17 cellular contexts compared by ENCODE assay signal in the genomic region with DNA sequence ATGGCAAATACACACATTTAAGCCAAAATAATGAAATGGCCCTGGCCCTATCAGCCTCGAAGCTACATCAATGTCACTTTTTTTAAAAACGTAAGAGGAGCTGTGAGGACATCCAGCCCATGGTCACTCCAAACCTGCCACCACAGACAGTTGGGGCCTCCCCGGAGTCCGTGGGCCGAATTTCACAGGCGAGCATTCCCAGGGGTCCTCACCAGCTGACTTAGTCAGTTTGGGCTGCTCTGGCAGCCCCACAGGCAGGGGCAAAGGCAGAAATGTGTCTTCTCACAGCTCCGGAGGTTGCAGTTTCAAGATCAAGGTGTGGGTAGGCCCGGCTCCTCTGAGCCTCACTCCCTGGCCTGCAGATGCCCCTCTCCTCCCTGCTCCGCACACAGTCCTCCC. TPM values are rescaled to one million over a fixed set of nuclear protein-coding genes. Genes with fewer than 3 reads are reported as not detected.
DNase-seq lines count a peak whose midpoint lies in the region; ATAC-seq and TF ChIP-seq lines count a peak whose summit lies in the region.
"Had no signal": no experiment of that assay in that cellular context is flagged by ENCODE, and none has a peak within 500 bp of the region (broad histone marks: within the 10 kb centered on the region; RNA-seq: fewer than 3 reads in every experiment).

No MANE protein-coding gene starts in this region.

- H3K4me3 ChIP-seq in BLaER1 (no peak overlapping the region), DND-41 (ENCODE audit: low read depth in 1 of 2, low read length in 2 of 2) (no peak overlapping the region), mesenchymal stem cell (ENCODE audit: insufficient read depth in 1 of 2, low read depth in 1 of 2, low read length in 2 of 2) (no peak overlapping the region), aorta (ENCODE audit: low read length in 2 of 2) (no peak overlapping the region)

- peak overlapping the region; percentile 44 for H3K27ac ChIP-seq in BLaER1
- H3K27ac ChIP-seq in DND-41 (ENCODE audit: low read length), result peak overlapping the region; percentile 94
- no peak overlapping the region for H3K27ac ChIP-seq in mesenchymal stem cell (ENCODE audit: low read length, poor library complexity, severe bottlenecking)
- no peak overlapping the region for H3K27ac ChIP-seq in aorta (ENCODE audit: low read depth in 1 of 2, low read length in 2 of 2)
- H3K27ac ChIP-seq: C4-2B had no signal

- intact Hi-C loops in aorta (cut with DNase I), result no loop called here

- no peaks in the 10 kb centered on the region for H4K20me1 ChIP-seq in BLaER1
- no peaks in the 10 kb centered on the region for H4K20me1 ChIP-seq in DND-41 (ENCODE audit: insufficient read depth, low read length)

- H3K79me2 ChIP-seq in DND-41 (ENCODE audit: insufficient read depth, low read length), result no peaks in the 10 kb centered on the region

- peak overlapping the region; percentile 8; the same call in 1 of the 2 replicates for H3K9ac ChIP-seq in BLaER1
- peak overlapping the region; percentile 4; the same call in 1 of the 2 replicates for H3K9ac ChIP-seq in DND-41 (ENCODE audit: low read depth, low read length)
- no peak overlapping the region for H3K9ac ChIP-seq in mesenchymal stem cell (ENCODE audit: low read length)

- H2AFZ ChIP-seq in DND-41 (ENCODE audit: low read depth, low read length) (no peak overlapping the region), mesenchymal stem cell (ENCODE audit: low read depth, low read length) (no peak overlapping the region)

- no peak overlapping the region for H3K23ac ChIP-seq in mesenchymal stem cell (ENCODE audit: low read length in 2 of 2)

- DNase-seq in DND-41 (no peak), mesenchymal stem cell (no peak), aorta (peak; percentile 25 to 57)
- DNase-seq: Caco-2; CD4-positive, alpha-beta T cell; GDM1; GOT3; H7; HFFc6 had no signal

- no peak for ATAC-seq in DND-41 (ENCODE audit: insufficient read depth, low read depth)
- ATAC-seq in aorta (ENCODE audit: low FRiP score), result no peak
- no peak for ATAC-seq in HG02759 (IDR thresholded peaks at IDR 0.05; ENCODE audit: unreplicated experiment)
- no peak for ATAC-seq in HG03135 (IDR thresholded peaks at IDR 0.05; ENCODE audit: unreplicated experiment)
- ATAC-seq: HCT116, HepG2 had no signal

- H3K4me1 ChIP-seq in BLaER1 (peaks cover 55% of the 10 kb centered on the region), DND-41 (ENCODE audit: insufficient read depth, low read length) (peaks cover 66% of the 10 kb centered on the region), mesenchymal stem cell (ENCODE audit: control insufficient read depth, insufficient read depth, low read depth, low read length) (peaks cover 6% of the 10 kb centered on the region), aorta (ENCODE audit: control insufficient read depth in 1 of 2, insufficient read depth in 2 of 2, low read length in 2 of 2) (no peaks in the 10 kb centered on the region)
- H3K4me1 ChIP-seq: Caco-2 had no signal

- 93% methylated on average over 9 of the region's 9 CpGs for WGBS in mesenchymal stem cell
- 89 to 93% methylated on average over 7 to 9 of the region's 9 CpGs for WGBS in aorta, 2 donors

- no peak overlapping the region for H2AK5ac ChIP-seq in mesenchymal stem cell (ENCODE audit: low read length, severe bottlenecking)

- no peak overlapping the region for H2BK12ac ChIP-seq in mesenchymal stem cell (ENCODE audit: low read length in 2 of 2)

- no peak overlapping the region for H2BK120ac ChIP-seq in mesenchymal stem cell (ENCODE audit: low read depth, low read length)

- H3K79me1 ChIP-seq in mesenchymal stem cell (replicated peaks; ENCODE audit: low read length, poor library complexity, severe bottlenecking), result no peaks in the 10 kb centered on the region

- no peak for TF ChIP-seq CTCF in DND-41 (IDR thresholded peaks at IDR 0.05; ENCODE audit: borderline replicate concordance, extremely low read depth, low read length, poor library complexity, severe bottlenecking)

- peak overlapping the region; percentile 21 for H2BK15ac ChIP-seq in mesenchymal stem cell (ENCODE audit: low read depth, poor library complexity, severe bottlenecking)

- H3K9me3 ChIP-seq in BLaER1 (no peaks in the 10 kb centered on the region), DND-41 (ENCODE audit: insufficient read depth, low read length, severe bottlenecking) (no peaks in the 10 kb centered on the region), mesenchymal stem cell (ENCODE audit: control insufficient read depth, low read length) (no peaks in the 10 kb centered on the region), aorta (ENCODE audit: control insufficient read depth, low read length) (no peaks in the 10 kb centered on the region)
- H3K9me3 ChIP-seq: Caco-2 had no signal

- no peak overlapping the region for H3K14ac ChIP-seq in mesenchymal stem cell (ENCODE audit: low read length in 2 of 2)

- no peak overlapping the region for H4K8ac ChIP-seq in mesenchymal stem cell (ENCODE audit: low read length)

- H3K4me2 ChIP-seq in BLaER1, result peak overlapping the region; percentile 68
- no peak overlapping the region for H3K4me2 ChIP-seq in DND-41 (ENCODE audit: insufficient read depth, low read length)
- H3K4me2 ChIP-seq in mesenchymal stem cell (ENCODE audit: low read length, poor library complexity, severe bottlenecking), result no peak overlapping the region

- no peak overlapping the region for H4K91ac ChIP-seq in mesenchymal stem cell (ENCODE audit: low read length)

- H3K27me3 ChIP-seq in BLaER1 (no peaks in the 10 kb centered on the region), DND-41 (ENCODE audit: insufficient read depth, low read length, poor library complexity) (no peaks in the 10 kb centered on the region), mesenchymal stem cell (ENCODE audit: control insufficient read depth in 1 of 2, insufficient read depth in 1 of 2, low read length in 2 of 2) (peaks cover 0 to 6% of the 10 kb centered on the region in 2 experiments), aorta (ENCODE audit: control insufficient read depth in 1 of 2, insufficient read depth in 2 of 2, low read length in 1 of 2) (no peaks in the 10 kb centered on the region)

- no peak overlapping the region for H2BK5ac ChIP-seq in mesenchymal stem cell (ENCODE audit: low read depth, low read length, poor library complexity, severe bottlenecking)

- H3K18ac ChIP-seq in mesenchymal stem cell (ENCODE audit: low read depth in 1 of 2, low read length in 2 of 2), result no peak overlapping the region

- H3K36me3 ChIP-seq in BLaER1 (no peaks in the 10 kb centered on the region), DND-41 (ENCODE audit: insufficient read depth, low read length) (no peaks in the 10 kb centered on the region), mesenchymal stem cell (ENCODE audit: control insufficient read depth in 1 of 2, insufficient read depth in 2 of 2, low read depth in 1 of 2, low read length in 2 of 2) (no peaks in the 10 kb centered on the region), aorta (ENCODE audit: control insufficient read depth in 1 of 2, insufficient read depth in 2 of 2, low read length in 1 of 2) (no peaks in the 10 kb centered on the region)

- peak overlapping the region in 1 of 2 experiments; percentile 46 for H3K4ac ChIP-seq in mesenchymal stem cell (ENCODE audit: low read depth in 1 of 2, low read length in 2 of 2)

RNA-seq across cellular contexts. Expression of a gene that starts 25.8 kb away (rescaled TPM):
- 0.01 TPM for polyA plus RNA-seq in mesenchymal stem cell (2013, experiment 1 of 2)
- polyA plus RNA-seq in mesenchymal stem cell (2013, experiment 2 of 2), result 0.01 TPM
- 100 to 1,000 TPM; 123 to 160 TPM for total RNA-seq in aorta
- 1 to 10 TPM; 5.7 to 8.4 TPM for polyA plus RNA-seq in aorta
- total RNA-seq: A172, Caco-2, HepG2, HFFc6 had no signal
- polyA plus RNA-seq: HepG2, IgD-negative memory B cell had no signal

Comparison
In these comparisons a context has a peak if more than half of its experiments do, and no peak if none do; other contexts are left out.
1. H3K27ac ChIP-seq: peak in BLaER1 (single experiment) and DND-41 (single experiment); none in mesenchymal stem cell (single experiment) and aorta (0 of 2).
2. DNase-seq: peak in aorta (2 of 2); none in DND-41 (single experiment) and mesenchymal stem cell (single experiment).